ENCODE assay signal across 1 cellular context in the genomic region with DNA sequence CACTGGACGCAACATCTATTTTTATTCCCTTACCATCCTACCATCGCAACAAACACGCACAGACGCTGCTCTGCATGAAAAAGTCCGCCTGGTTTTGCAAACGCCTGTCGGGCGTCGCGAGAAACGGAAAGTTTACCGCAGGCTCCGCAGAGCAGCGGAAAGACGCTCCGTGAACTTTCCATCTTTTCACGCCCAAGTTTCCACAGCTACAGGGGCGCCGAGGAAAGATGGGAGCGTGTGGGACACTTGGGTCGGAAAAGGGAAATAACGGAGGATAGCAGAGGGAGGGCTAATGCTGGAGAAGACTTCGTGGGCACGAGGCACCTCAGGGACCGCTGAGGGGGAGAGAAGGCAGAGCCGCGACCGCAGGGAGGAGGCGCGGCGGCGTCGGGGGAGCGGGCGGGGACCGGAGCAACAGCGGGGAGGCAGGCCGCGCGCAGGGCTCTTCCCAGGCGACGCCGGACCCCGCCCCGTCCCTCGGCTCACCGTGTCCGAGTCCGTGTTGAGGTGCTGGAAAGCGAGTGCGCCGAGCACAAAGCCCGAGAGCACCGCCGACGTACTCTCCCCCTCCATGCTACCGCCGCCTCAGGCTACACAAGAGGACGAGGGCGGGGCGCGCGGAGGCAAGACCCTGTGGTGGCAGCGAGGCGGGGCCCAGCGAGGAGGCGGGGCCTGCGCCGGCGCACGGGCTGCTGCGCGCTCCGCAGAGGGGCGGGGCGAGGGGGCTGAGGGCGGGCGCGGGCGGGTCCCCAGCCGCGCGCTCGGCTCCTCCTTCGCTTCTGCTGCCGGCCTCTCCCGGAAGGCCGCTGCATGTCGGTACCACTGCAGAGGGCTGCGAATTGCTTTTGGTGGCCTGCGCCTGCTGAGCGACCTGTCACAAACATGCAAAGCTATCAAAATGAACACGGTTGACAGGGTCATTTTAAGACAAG.
TF ChIP-seq lines count a peak whose summit lies in the region.

A gene (minus strand): TSS at position 601 of the 932 bp plus-strand sequence. CDS start 28 bp downstream, at position 573.

TF ChIP-seq in WTC11, 78 proteins besides CTCF, POLR2A, EP300 and RAD21 (continued from another document and continues in another):
- TF ChIP-seq, protein P1, sequence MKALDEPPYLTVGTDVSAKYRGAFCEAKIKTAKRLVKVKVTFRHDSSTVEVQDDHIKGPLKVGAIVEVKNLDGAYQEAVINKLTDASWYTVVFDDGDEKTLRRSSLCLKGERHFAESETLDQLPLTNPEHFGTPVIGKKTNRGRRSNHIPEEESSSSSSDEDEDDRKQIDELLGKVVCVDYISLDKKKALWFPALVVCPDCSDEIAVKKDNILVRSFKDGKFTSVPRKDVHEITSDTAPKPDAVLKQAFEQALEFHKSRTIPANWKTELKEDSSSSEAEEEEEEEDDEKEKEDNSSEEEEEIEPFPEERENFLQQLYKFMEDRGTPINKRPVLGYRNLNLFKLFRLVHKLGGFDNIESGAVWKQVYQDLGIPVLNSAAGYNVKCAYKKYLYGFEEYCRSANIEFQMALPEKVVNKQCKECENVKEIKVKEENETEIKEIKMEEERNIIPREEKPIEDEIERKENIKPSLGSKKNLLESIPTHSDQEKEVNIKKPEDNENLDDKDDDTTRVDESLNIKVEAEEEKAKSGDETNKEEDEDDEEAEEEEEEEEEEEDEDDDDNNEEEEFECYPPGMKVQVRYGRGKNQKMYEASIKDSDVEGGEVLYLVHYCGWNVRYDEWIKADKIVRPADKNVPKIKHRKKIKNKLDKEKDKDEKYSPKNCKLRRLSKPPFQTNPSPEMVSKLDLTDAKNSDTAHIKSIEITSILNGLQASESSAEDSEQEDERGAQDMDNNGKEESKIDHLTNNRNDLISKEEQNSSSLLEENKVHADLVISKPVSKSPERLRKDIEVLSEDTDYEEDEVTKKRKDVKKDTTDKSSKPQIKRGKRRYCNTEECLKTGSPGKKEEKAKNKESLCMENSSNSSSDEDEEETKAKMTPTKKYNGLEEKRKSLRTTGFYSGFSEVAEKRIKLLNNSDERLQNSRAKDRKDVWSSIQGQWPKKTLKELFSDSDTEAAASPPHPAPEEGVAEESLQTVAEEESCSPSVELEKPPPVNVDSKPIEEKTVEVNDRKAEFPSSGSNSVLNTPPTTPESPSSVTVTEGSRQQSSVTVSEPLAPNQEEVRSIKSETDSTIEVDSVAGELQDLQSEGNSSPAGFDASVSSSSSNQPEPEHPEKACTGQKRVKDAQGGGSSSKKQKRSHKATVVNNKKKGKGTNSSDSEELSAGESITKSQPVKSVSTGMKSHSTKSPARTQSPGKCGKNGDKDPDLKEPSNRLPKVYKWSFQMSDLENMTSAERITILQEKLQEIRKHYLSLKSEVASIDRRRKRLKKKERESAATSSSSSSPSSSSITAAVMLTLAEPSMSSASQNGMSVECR (CRISPR knock-in tag; IDR thresholded peaks at IDR 0.05; ENCODE audit: borderline replicate concordance): 0 out of 2 replicates have a peak, but pooled peaks have one; percentile 93
- no peak for TF ChIP-seq NR1H2 (CRISPR knock-in tag; IDR thresholded peaks at IDR 0.05)
- no peak for TF ChIP-seq ESRRA (CRISPR knock-in tag; IDR thresholded peaks at IDR 0.05; ENCODE audit: borderline replicate concordance)
- TF ChIP-seq FOXP1 (CRISPR knock-in tag; IDR thresholded peaks at IDR 0.05; ENCODE audit: borderline replicate concordance): peak; percentile 96
- 0 out of 2 replicates have a peak, but pooled peaks have one; percentile 10 for TF ChIP-seq FOXK1 (CRISPR knock-in tag; IDR thresholded peaks at IDR 0.05)
- no peak; the same call in 1 of the 2 replicates for TF ChIP-seq TEAD4 (CRISPR knock-in tag; IDR thresholded peaks at IDR 0.05)
- no peak for TF ChIP-seq RORB (CRISPR knock-in tag; IDR thresholded peaks at IDR 0.05)
- peak; percentile 86 for TF ChIP-seq SP1 (CRISPR knock-in tag; conservative IDR thresholded peaks at IDR 0.05)
- 0 out of 2 replicates have a peak, but pooled peaks have one; percentile 83 for TF ChIP-seq ZBTB21 (CRISPR knock-in tag; IDR thresholded peaks at IDR 0.05; ENCODE audit: borderline replicate concordance)
- TF ChIP-seq GRHL2 (CRISPR knock-in tag; IDR thresholded peaks at IDR 0.05; ENCODE audit: insufficient replicate concordance, severe bottlenecking): no peak
- TF ChIP-seq, protein P2, sequence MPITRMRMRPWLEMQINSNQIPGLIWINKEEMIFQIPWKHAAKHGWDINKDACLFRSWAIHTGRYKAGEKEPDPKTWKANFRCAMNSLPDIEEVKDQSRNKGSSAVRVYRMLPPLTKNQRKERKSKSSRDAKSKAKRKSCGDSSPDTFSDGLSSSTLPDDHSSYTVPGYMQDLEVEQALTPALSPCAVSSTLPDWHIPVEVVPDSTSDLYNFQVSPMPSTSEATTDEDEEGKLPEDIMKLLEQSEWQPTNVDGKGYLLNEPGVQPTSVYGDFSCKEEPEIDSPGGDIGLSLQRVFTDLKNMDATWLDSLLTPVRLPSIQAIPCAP (CRISPR knock-in tag; IDR thresholded peaks at IDR 0.05): 0 out of 2 replicates have a peak, but pooled peaks have one; percentile 17
- TF ChIP-seq, protein P3, sequence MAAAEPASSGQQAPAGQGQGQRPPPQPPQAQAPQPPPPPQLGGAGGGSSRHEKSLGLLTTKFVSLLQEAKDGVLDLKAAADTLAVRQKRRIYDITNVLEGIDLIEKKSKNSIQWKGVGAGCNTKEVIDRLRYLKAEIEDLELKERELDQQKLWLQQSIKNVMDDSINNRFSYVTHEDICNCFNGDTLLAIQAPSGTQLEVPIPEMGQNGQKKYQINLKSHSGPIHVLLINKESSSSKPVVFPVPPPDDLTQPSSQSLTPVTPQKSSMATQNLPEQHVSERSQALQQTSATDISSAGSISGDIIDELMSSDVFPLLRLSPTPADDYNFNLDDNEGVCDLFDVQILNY (CRISPR knock-in tag; IDR thresholded peaks at IDR 0.05): peak; percentile 77; the same call in 1 of the 2 replicates
- peak; percentile 78; the same call in 1 of the 2 replicates for TF ChIP-seq TP53 (CRISPR knock-in tag; IDR thresholded peaks at IDR 0.05)
- peak; percentile 93 for TF ChIP-seq NFE2L1 (CRISPR knock-in tag; IDR thresholded peaks at IDR 0.05)
- TF ChIP-seq, protein P4, sequence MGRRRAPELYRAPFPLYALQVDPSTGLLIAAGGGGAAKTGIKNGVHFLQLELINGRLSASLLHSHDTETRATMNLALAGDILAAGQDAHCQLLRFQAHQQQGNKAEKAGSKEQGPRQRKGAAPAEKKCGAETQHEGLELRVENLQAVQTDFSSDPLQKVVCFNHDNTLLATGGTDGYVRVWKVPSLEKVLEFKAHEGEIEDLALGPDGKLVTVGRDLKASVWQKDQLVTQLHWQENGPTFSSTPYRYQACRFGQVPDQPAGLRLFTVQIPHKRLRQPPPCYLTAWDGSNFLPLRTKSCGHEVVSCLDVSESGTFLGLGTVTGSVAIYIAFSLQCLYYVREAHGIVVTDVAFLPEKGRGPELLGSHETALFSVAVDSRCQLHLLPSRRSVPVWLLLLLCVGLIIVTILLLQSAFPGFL (CRISPR knock-in tag; IDR thresholded peaks at IDR 0.05; ENCODE audit: borderline replicate concordance): no peak
- TF ChIP-seq, protein P5, sequence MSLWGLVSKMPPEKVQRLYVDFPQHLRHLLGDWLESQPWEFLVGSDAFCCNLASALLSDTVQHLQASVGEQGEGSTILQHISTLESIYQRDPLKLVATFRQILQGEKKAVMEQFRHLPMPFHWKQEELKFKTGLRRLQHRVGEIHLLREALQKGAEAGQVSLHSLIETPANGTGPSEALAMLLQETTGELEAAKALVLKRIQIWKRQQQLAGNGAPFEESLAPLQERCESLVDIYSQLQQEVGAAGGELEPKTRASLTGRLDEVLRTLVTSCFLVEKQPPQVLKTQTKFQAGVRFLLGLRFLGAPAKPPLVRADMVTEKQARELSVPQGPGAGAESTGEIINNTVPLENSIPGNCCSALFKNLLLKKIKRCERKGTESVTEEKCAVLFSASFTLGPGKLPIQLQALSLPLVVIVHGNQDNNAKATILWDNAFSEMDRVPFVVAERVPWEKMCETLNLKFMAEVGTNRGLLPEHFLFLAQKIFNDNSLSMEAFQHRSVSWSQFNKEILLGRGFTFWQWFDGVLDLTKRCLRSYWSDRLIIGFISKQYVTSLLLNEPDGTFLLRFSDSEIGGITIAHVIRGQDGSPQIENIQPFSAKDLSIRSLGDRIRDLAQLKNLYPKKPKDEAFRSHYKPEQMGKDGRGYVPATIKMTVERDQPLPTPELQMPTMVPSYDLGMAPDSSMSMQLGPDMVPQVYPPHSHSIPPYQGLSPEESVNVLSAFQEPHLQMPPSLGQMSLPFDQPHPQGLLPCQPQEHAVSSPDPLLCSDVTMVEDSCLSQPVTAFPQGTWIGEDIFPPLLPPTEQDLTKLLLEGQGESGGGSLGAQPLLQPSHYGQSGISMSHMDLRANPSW (CRISPR knock-in tag; conservative IDR thresholded peaks at IDR 0.05; ENCODE audit: low read depth): no peak
- TF ChIP-seq NFATC4 (CRISPR knock-in tag; IDR thresholded peaks at IDR 0.05): no peak
- TF ChIP-seq, protein P6, sequence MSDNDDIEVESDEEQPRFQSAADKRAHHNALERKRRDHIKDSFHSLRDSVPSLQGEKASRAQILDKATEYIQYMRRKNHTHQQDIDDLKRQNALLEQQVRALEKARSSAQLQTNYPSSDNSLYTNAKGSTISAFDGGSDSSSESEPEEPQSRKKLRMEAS (CRISPR knock-in tag; IDR thresholded peaks at IDR 0.05): peak; percentile 88
- TF ChIP-seq, protein P7, sequence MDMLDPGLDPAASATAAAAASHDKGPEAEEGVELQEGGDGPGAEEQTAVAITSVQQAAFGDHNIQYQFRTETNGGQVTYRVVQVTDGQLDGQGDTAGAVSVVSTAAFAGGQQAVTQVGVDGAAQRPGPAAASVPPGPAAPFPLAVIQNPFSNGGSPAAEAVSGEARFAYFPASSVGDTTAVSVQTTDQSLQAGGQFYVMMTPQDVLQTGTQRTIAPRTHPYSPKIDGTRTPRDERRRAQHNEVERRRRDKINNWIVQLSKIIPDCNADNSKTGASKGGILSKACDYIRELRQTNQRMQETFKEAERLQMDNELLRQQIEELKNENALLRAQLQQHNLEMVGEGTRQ (CRISPR knock-in tag; IDR thresholded peaks at IDR 0.05): peak; percentile 34
- TF ChIP-seq ZNF396 (CRISPR knock-in tag; IDR thresholded peaks at IDR 0.05; ENCODE audit: borderline replicate concordance): no peak
- no peak for TF ChIP-seq ELF4 (CRISPR knock-in tag; IDR thresholded peaks at IDR 0.05; ENCODE audit: low read depth)
- TF ChIP-seq NR3C1 (CRISPR knock-in tag; conservative IDR thresholded peaks at IDR 0.05; ENCODE audit: low read depth): no peak
- TF ChIP-seq, protein P8, sequence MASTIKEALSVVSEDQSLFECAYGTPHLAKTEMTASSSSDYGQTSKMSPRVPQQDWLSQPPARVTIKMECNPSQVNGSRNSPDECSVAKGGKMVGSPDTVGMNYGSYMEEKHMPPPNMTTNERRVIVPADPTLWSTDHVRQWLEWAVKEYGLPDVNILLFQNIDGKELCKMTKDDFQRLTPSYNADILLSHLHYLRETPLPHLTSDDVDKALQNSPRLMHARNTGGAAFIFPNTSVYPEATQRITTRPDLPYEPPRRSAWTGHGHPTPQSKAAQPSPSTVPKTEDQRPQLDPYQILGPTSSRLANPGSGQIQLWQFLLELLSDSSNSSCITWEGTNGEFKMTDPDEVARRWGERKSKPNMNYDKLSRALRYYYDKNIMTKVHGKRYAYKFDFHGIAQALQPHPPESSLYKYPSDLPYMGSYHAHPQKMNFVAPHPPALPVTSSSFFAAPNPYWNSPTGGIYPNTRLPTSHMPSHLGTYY (CRISPR knock-in tag; IDR thresholded peaks at IDR 0.05): no peak
- no peak for TF ChIP-seq GTF2I (CRISPR knock-in tag; conservative IDR thresholded peaks at IDR 0.05)
- TF ChIP-seq MXD4 (CRISPR knock-in tag; IDR thresholded peaks at IDR 0.05; ENCODE audit: borderline replicate concordance): no peak
- TF ChIP-seq NFYB (CRISPR knock-in tag; conservative IDR thresholded peaks at IDR 0.05; ENCODE audit: low read depth): no peak
- TF ChIP-seq ZNF416 (CRISPR knock-in tag; IDR thresholded peaks at IDR 0.05): no peak
- TF ChIP-seq, protein P9, sequence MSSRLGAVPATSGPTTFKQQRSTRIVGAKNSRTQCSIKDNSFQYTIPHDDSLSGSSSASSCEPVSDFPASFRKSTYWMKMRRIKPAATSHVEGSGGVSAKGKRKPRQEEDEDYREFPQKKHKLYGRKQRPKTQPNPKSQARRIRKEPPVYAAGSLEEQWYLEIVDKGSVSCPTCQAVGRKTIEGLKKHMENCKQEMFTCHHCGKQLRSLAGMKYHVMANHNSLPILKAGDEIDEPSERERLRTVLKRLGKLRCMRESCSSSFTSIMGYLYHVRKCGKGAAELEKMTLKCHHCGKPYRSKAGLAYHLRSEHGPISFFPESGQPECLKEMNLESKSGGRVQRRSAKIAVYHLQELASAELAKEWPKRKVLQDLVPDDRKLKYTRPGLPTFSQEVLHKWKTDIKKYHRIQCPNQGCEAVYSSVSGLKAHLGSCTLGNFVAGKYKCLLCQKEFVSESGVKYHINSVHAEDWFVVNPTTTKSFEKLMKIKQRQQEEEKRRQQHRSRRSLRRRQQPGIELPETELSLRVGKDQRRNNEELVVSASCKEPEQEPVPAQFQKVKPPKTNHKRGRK (CRISPR knock-in tag; IDR thresholded peaks at IDR 0.05; ENCODE audit: borderline replicate concordance): 0 out of 2 replicates have a peak, but pooled peaks have one; percentile 51
- TF ChIP-seq, protein P10, sequence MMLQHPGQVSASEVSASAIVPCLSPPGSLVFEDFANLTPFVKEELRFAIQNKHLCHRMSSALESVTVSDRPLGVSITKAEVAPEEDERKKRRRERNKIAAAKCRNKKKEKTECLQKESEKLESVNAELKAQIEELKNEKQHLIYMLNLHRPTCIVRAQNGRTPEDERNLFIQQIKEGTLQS (CRISPR knock-in tag; conservative IDR thresholded peaks at IDR 0.05): no peak
- TF ChIP-seq, protein P11, sequence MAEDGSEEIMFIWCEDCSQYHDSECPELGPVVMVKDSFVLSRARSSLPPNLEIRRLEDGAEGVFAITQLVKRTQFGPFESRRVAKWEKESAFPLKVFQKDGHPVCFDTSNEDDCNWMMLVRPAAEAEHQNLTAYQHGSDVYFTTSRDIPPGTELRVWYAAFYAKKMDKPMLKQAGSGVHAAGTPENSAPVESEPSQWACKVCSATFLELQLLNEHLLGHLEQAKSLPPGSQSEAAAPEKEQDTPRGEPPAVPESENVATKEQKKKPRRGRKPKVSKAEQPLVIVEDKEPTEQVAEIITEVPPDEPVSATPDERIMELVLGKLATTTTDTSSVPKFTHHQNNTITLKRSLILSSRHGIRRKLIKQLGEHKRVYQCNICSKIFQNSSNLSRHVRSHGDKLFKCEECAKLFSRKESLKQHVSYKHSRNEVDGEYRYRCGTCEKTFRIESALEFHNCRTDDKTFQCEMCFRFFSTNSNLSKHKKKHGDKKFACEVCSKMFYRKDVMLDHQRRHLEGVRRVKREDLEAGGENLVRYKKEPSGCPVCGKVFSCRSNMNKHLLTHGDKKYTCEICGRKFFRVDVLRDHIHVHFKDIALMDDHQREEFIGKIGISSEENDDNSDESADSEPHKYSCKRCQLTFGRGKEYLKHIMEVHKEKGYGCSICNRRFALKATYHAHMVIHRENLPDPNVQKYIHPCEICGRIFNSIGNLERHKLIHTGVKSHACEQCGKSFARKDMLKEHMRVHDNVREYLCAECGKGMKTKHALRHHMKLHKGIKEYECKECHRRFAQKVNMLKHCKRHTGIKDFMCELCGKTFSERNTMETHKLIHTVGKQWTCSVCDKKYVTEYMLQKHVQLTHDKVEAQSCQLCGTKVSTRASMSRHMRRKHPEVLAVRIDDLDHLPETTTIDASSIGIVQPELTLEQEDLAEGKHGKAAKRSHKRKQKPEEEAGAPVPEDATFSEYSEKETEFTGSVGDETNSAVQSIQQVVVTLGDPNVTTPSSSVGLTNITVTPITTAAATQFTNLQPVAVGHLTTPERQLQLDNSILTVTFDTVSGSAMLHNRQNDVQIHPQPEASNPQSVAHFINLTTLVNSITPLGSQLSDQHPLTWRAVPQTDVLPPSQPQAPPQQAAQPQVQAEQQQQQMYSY (CRISPR knock-in tag; IDR thresholded peaks at IDR 0.05): no peak
- no peak for TF ChIP-seq SOX15 (CRISPR knock-in tag; IDR thresholded peaks at IDR 0.05)
